In the genomic region with DNA sequence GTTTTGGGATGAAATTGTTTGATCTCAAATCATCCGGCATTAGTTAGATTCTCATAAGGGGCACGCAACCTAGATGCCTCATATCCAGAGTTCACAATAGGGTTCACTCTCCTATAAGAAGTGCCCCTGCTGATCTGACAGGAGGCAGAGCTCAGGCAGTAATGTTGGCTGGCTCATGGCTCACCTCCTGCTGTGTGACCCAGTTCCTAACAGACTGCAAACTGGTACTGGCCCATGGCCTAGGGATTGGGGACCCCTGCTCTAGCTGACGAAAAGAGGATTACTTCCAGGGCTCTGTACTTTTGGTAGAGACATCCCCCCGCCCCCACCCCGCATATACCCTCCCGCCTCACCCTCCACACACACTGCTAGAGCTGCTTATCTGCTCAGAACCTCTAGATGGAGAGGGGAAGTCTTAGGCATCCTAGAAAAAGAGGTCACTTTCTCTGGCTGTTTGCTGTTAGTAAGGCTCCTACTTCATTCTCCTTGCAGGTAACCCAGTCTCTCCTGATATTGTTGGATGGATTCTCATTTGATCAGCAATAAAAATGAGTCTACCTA, we compare ENCODE assay signal across 17 cellular contexts.
DNase-seq lines count a peak whose midpoint lies in the region; ATAC-seq and TF ChIP-seq lines count a peak whose summit lies in the region.
"Had no signal": no experiment of that assay in that cellular context is flagged by ENCODE, and none has a peak within 500 bp of the region (broad histone marks: within the 10 kb centered on the region; RNA-seq: fewer than 3 reads in every experiment).

No MANE protein-coding gene starts in this region.

- peaks cover 10% of the 10 kb centered on the region for H3K4me1 Mint-ChIP-seq in GM23338
- H3K4me1 Mint-ChIP-seq: CD4-positive, CD25-positive, alpha-beta regulatory T cell had no signal

- peaks cover 3% of the 10 kb centered on the region; the same call in 1 of the 2 replicates for H3K4me1 ChIP-seq in GM23338 (ENCODE audit: insufficient read depth)
- H3K4me1 ChIP-seq in trophoblast cell (ENCODE audit: control insufficient read depth in 1 of 2, insufficient read depth in 2 of 2, low read length in 2 of 2) = no peaks in the 10 kb centered on the region
- H3K4me1 ChIP-seq: Caco-2 had no signal

- no peak overlapping the region for H2AFZ ChIP-seq in GM23338
- H2AFZ ChIP-seq in trophoblast cell (ENCODE audit: insufficient read depth, low read length, poor library complexity) = no peak overlapping the region
- H2AFZ ChIP-seq: GM23248 had no signal

- no peaks in the 10 kb centered on the region for H3K9me3 Mint-ChIP-seq in GM23338
- H3K9me3 Mint-ChIP-seq: H9 had no signal

- TF ChIP-seq CTCF in GM23338 (conservative IDR thresholded peaks at IDR 0.05; ENCODE audit: low read depth in 2 of 2) = no peak
- no peak for TF ChIP-seq CTCF in WERI-Rb-1 (IDR thresholded peaks at IDR 0.05; ENCODE audit: low read depth, low read length)

- no peak overlapping the region for H2BK120ac ChIP-seq in trophoblast cell (ENCODE audit: insufficient read depth, low read length, poor library complexity)

- H2BK5ac ChIP-seq in trophoblast cell (ENCODE audit: low read depth, low read length, poor library complexity) = no peak overlapping the region

- no peaks in the 10 kb centered on the region for H3K79me1 ChIP-seq in trophoblast cell (ENCODE audit: low read length)

- peak overlapping the region; percentile 22 for H3K9ac ChIP-seq in trophoblast cell (ENCODE audit: low read length)
- H3K9ac ChIP-seq: GM23248 had no signal

- no peak overlapping the region for H3K4me3 Mint-ChIP-seq in GM23338
- H3K4me3 Mint-ChIP-seq: CD4-positive, CD25-positive, alpha-beta regulatory T cell; CD8-positive, alpha-beta T cell; H9 had no signal

- H4K8ac ChIP-seq in trophoblast cell (ENCODE audit: low read depth, low read length) = no peak overlapping the region

- no peak overlapping the region for H2BK12ac ChIP-seq in trophoblast cell (ENCODE audit: low read length)

- H3K18ac ChIP-seq in trophoblast cell (ENCODE audit: low read length) = no peak overlapping the region

- DNase-seq in GM23338 (ENCODE audit: low spot score) (no peak), WERI-Rb-1 (peak; percentile 6), cerebellar nuclear complex (lab: John Stamatoyannopoulos, UW) (peak; percentile 41 to 57), trophoblast cell (no peak), NCI-H1417 (lab: John Stamatoyannopoulos, UW) (no peak), NCI-H128 (lab: John Stamatoyannopoulos, UW; ENCODE audit: unreplicated experiment) (no peak)
- DNase-seq: Caco-2; CD4-positive, CD25-positive, alpha-beta regulatory T cell; CD8-positive, alpha-beta T cell; DMS153; DND-41; GDM1; GM23248; H9 had no signal

- H3K36me3 Mint-ChIP-seq in GM23338 (ENCODE audit: low read depth) = no peaks in the 10 kb centered on the region
- H3K36me3 Mint-ChIP-seq: CD4-positive, CD25-positive, alpha-beta regulatory T cell; CD8-positive, alpha-beta T cell had no signal

- H3K9me3 ChIP-seq in WERI-Rb-1 (ENCODE audit: severe bottlenecking) = no peaks in the 10 kb centered on the region
- no peaks in the 10 kb centered on the region for H3K9me3 ChIP-seq in trophoblast cell (ENCODE audit: insufficient read depth, low read depth, low read length)
- H3K9me3 ChIP-seq: Caco-2 had no signal

- H3F3A ChIP-seq in GM23338 (replicated peaks; ENCODE audit: low read depth) = no peaks in the 10 kb centered on the region

- WGBS in trophoblast cell (ENCODE audit: extremely low coverage, insufficient coverage, insufficient read length) = no CpG with 5 or more reads among the region's 6 CpGs

- no peaks in the 10 kb centered on the region for H3K27me3 ChIP-seq in GM23338 (ENCODE audit: insufficient read depth)
- H3K27me3 ChIP-seq in WERI-Rb-1 (ENCODE audit: insufficient read depth, low read depth, severe bottlenecking) = no peaks in the 10 kb centered on the region
- no peaks in the 10 kb centered on the region for H3K27me3 ChIP-seq in trophoblast cell (ENCODE audit: insufficient read depth, low read length)

- no peak overlapping the region for H3K27ac ChIP-seq in GM23338 (ENCODE audit: low read depth)
- H3K27ac ChIP-seq in WERI-Rb-1 = no peak overlapping the region
- no peak overlapping the region for H3K27ac ChIP-seq in trophoblast cell (ENCODE audit: low read depth, low read length)
- H3K27ac ChIP-seq: GM23248 had no signal

- H3K4ac ChIP-seq in trophoblast cell (ENCODE audit: low read depth, low read length) = no peak overlapping the region

- no peak overlapping the region for H3K14ac ChIP-seq in trophoblast cell (ENCODE audit: low read length)

- no peak overlapping the region for H3K27ac Mint-ChIP-seq in GM23338
- H3K27ac Mint-ChIP-seq: CD4-positive, CD25-positive, alpha-beta regulatory T cell; CD8-positive, alpha-beta T cell; H9 had no signal

- H4K12ac ChIP-seq in trophoblast cell (ENCODE audit: low read depth, low read length) = no peak overlapping the region

- no peaks in the 10 kb centered on the region for H4K20me1 ChIP-seq in GM23338 (replicated peaks; ENCODE audit: insufficient read depth)

- no peak overlapping the region for H3K4me2 ChIP-seq in GM23338
- H3K4me2 ChIP-seq in trophoblast cell (ENCODE audit: low read length) = no peak overlapping the region

- no peak overlapping the region for H2AK5ac ChIP-seq in trophoblast cell (ENCODE audit: low read length)

- no peak overlapping the region for H3K4me3 ChIP-seq in GM23338
- no peak overlapping the region for H3K4me3 ChIP-seq in WERI-Rb-1 (ENCODE audit: low read depth, low read length)
- H3K4me3 ChIP-seq in trophoblast cell (ENCODE audit: low read depth, low read length) = no peak overlapping the region
- H3K4me3 ChIP-seq: GM12878, GM23248 had no signal

- no peak overlapping the region for H4K91ac ChIP-seq in trophoblast cell (ENCODE audit: low read depth, low read length)

- no peaks in the 10 kb centered on the region for H3K79me2 ChIP-seq in GM23338 (replicated peaks; ENCODE audit: insufficient read depth)
- H3K79me2 ChIP-seq in trophoblast cell (ENCODE audit: control insufficient read depth, insufficient read depth, low read length, poor library complexity) = no peaks in the 10 kb centered on the region

- no peaks in the 10 kb centered on the region for H3K9me2 ChIP-seq in GM23338 (ENCODE audit: insufficient read depth)

- ATAC-seq in GM23338 (peak; percentile 72), HG03521 (IDR thresholded peaks at IDR 0.05; ENCODE audit: unreplicated experiment) (no peak)
- ATAC-seq: CD8-positive, alpha-beta T cell; GM12878; HCT116 had no signal

- no peak overlapping the region for H3K23ac ChIP-seq in trophoblast cell (ENCODE audit: low read length)

- H3K36me3 ChIP-seq in GM23338 (ENCODE audit: insufficient read depth) (no peaks in the 10 kb centered on the region), WERI-Rb-1 (no peaks in the 10 kb centered on the region), trophoblast cell (ENCODE audit: control insufficient read depth in 1 of 2, insufficient read depth in 2 of 2, low read length in 2 of 2) (no peaks in the 10 kb centered on the region)

- H3K27me3 Mint-ChIP-seq in GM23338 (ENCODE audit: insufficient read depth, low read depth, poor library complexity) = peaks cover 4% of the 10 kb centered on the region
- H3K27me3 Mint-ChIP-seq: CD4-positive, CD25-positive, alpha-beta regulatory T cell had no signal

TF ChIP-seq in GM23338, 12 proteins besides CTCF, POLR2A, EP300 and RAD21:
- no peak for TF ChIP-seq POLR2AphosphoS5 (IDR thresholded peaks at IDR 0.05; ENCODE audit: low read depth)
TF ChIP-seq in GM23338: peak in this region for 0.

Comparison
In these comparisons a context has a peak if more than half of its experiments do, and no peak if none do; other contexts are left out.
1. DNase-seq: peak in WERI-Rb-1 (single experiment) and cerebellar nuclear complex (2 of 2); none in GM23338 (single experiment), trophoblast cell (0 of 2), NCI-H1417 (0 of 3) and NCI-H128 (single experiment).